Comparison of ENCODE assay signal across 27 cellular contexts in the genomic region with DNA sequence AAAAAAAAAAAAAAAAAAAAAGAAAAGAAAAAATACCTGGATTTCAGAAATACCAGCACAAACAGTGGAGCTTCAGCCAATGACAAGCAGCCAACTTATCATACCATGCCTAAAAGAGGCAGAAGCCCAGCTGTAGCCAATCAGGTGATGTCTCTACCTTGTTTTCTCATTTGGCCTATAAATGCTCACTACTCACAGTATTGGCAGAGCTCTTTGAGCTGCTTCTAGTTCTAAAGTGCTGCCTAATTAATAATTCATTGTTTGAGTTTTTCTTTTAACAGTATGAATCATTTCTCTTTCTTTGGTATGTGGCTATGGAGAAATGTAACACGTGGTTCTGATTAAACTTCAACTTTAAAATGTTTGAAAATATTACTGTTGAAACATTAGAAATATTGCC.
"Had no signal": no experiment of that assay in that cellular context is flagged by ENCODE, and none has a peak within 500 bp of the region (broad histone marks: within the 10 kb centered on the region; RNA-seq: fewer than 3 reads in every experiment).

No MANE protein-coding gene starts in this region.

- H3K4me3 Mint-ChIP-seq: dendritic cell treated with granulocyte-macrophage colony-stimulating factor and Interleukin-4, amounts not matched to agents 40 ng/mL and 50 ng/mL, for 4 days; effector memory CD8-positive, alpha-beta T cell; memory B cell; natural killer cell treated with Interleukin-12 subunit alpha and Interleukin-12 subunit beta and Interleukin-15 and Interleukin-18, amount 100 ng/mL, for 72 hours; neural progenitor cell had no signal

- ATAC-seq: effector memory CD8-positive, alpha-beta T cell; heart left ventricle; left lung; lower lobe of right lung; natural killer cell treated with Interleukin-12 subunit alpha and Interleukin-12 subunit beta and Interleukin-15 and Interleukin-18, amount 100 ng/mL, for 72 hours; psoas muscle had no signal

- H3K27me3 Mint-ChIP-seq: dendritic cell treated with granulocyte-macrophage colony-stimulating factor and Interleukin-4, amounts not matched to agents 40 ng/mL and 50 ng/mL, for 4 days; effector memory CD8-positive, alpha-beta T cell; memory B cell; natural killer cell treated with Interleukin-12 subunit alpha and Interleukin-12 subunit beta and Interleukin-15 and Interleukin-18, amount 100 ng/mL, for 72 hours had no signal

- H3K9me3 ChIP-seq: esophagus muscularis mucosa, heart left ventricle, left lung, lower lobe of right lung, psoas muscle, right atrium auricular region, sigmoid colon, stomach, thoracic aorta, transverse colon had no signal

- H3K4me1 Mint-ChIP-seq: memory B cell, neural progenitor cell had no signal

- H3K27me3 ChIP-seq: esophagus muscularis mucosa, heart left ventricle, left lung, neural progenitor cell, right atrium auricular region, sigmoid colon, stomach, transverse colon had no signal

- H3K9me3 Mint-ChIP-seq: dendritic cell treated with granulocyte-macrophage colony-stimulating factor and Interleukin-4, amounts not matched to agents 40 ng/mL and 50 ng/mL, for 4 days; memory B cell; natural killer cell treated with Interleukin-12 subunit alpha and Interleukin-12 subunit beta and Interleukin-15 and Interleukin-18, amount 100 ng/mL, for 72 hours; neural progenitor cell had no signal

- H3K9ac ChIP-seq: neural progenitor cell, parathyroid adenoma had no signal

- H3K4me1 ChIP-seq: esophagus muscularis mucosa, heart left ventricle, left lung, lower lobe of right lung, neural progenitor cell, parathyroid adenoma, psoas muscle, right atrium auricular region, sigmoid colon, stomach, transverse colon had no signal

- H3K27ac Mint-ChIP-seq: dendritic cell treated with granulocyte-macrophage colony-stimulating factor and Interleukin-4, amounts not matched to agents 40 ng/mL and 50 ng/mL, for 4 days; effector memory CD8-positive, alpha-beta T cell; memory B cell; natural killer cell treated with Interleukin-12 subunit alpha and Interleukin-12 subunit beta and Interleukin-15 and Interleukin-18, amount 100 ng/mL, for 72 hours; neural progenitor cell had no signal

- DNase-seq: cerebellar nuclear complex; effector memory CD8-positive, alpha-beta T cell; foreskin melanocyte; heart left ventricle; hippocampal formation; left lung; lower lobe of right lung; midbrain; occipital lobe; psoas muscle; sigmoid colon; stimulated activated CD4-positive, alpha-beta T cell treated with anti-CD3 and anti-CD28 coated beads, Interleukin-2, amount 100 ng/mL, for 24 hours; stimulated activated CD4-positive, alpha-beta T cell treated with anti-CD3 and anti-CD28 coated beads, Interleukin-4, amount 100 ng/mL, for 4 hours; stimulated activated naive CD4-positive, alpha-beta T cell; stomach; substantia nigra; transverse colon had no signal

- H3K4me3 ChIP-seq: esophagus muscularis mucosa, heart left ventricle, left lung, lower lobe of right lung, neural progenitor cell, psoas muscle, right atrium auricular region, sigmoid colon, skin epidermis, stomach, thoracic aorta, transverse colon had no signal

- H3K36me3 ChIP-seq: esophagus muscularis mucosa, heart left ventricle, left lung, lower lobe of right lung, neural progenitor cell, right atrium auricular region, sigmoid colon, stomach, thoracic aorta, transverse colon had no signal

- H3K36me3 Mint-ChIP-seq: memory B cell; natural killer cell treated with Interleukin-12 subunit alpha and Interleukin-12 subunit beta and Interleukin-15 and Interleukin-18, amount 100 ng/mL, for 72 hours; neural progenitor cell had no signal

- H3K27ac ChIP-seq: epithelial cell of prostate, esophagus muscularis mucosa, heart left ventricle, left lung, lower lobe of right lung, neural progenitor cell, parathyroid adenoma, psoas muscle, right atrium auricular region, sigmoid colon, skin epidermis, stomach, thoracic aorta, transverse colon had no signal
